In genomic region chr5:138468133-138468965, GRCh38 we compare ENCODE assay signal across 10 cellular contexts. TPM values are rescaled to one million over a fixed set of nuclear protein-coding genes. Genes with fewer than 3 reads are reported as not detected.
A peak's percentile ranks its signal among the peaks of the same experiment; 100 is the strongest.
DNase-seq lines count a peak whose midpoint lies in the region; ATAC-seq, FAIRE-seq and TF ChIP-seq lines count a peak whose summit lies in the region.
"Had no signal": no experiment of that assay in that cellular context is flagged by ENCODE, and none has a peak within 500 bp of the region (broad histone marks: within the 10 kb centered on the region; RNA-seq: fewer than 3 reads in every experiment).

No MANE protein-coding gene starts in this region.

- H2AFZ ChIP-seq in SK-N-SH (ENCODE audit: low read depth): no peak overlapping the region

- no peak overlapping the region for H3K9ac ChIP-seq in SK-N-SH
- no peak overlapping the region for H3K9ac ChIP-seq in endocrine pancreas (ENCODE audit: control insufficient read depth, insufficient read depth, low read length)

- H3K4me2 ChIP-seq in SK-N-SH: peak overlapping the region; percentile 98; the same call in 1 of the 2 replicates

- DNase-seq in ELF-1 (ENCODE audit: low read depth, low spot score) (peak; percentile 43), SK-N-SH (no peak), retinal pigment epithelial cell (ENCODE audit: low read depth) (no peak), GM19238 (ENCODE audit: insufficient read length, low spot score) (no peak), small intestine (no peak)
- DNase-seq in stimulated activated CD4-positive, alpha-beta T cell treated with anti-CD3 and anti-CD28 coated beads, Interleukin-4, amount 100 ng/mL, for 24 hours: no peak
- DNase-seq: activated gamma-delta T cell had no signal

- POLR2A ChIA-PET in SK-N-SH (lab: Yijun Ruan, JAX): no interaction called here

- H3F3A ChIP-seq in SK-N-SH (replicated peaks; ENCODE audit: insufficient read depth): peaks cover 38% of the 10 kb centered on the region

- no peak overlapping the region for H3K4me3 ChIP-seq in SK-N-SH (ENCODE audit: low read depth in 2 of 2, low read length in 1 of 2)
- H3K4me3 ChIP-seq in endocrine pancreas (ENCODE audit: control insufficient read depth, insufficient read depth, low read length): peak overlapping the region; percentile 70
- H3K4me3 ChIP-seq in retinal pigment epithelial cell (ENCODE audit: low read length): peak overlapping the region; percentile 91
- no peak overlapping the region for H3K4me3 ChIP-seq in small intestine (ENCODE audit: low read depth in 1 of 2, low read length in 2 of 2)

- no peaks in the 10 kb centered on the region for H3K9me2 ChIP-seq in SK-N-SH

- WGBS in SK-N-SH (ENCODE audit: low lambda C conversion rate): 81% methylated on average over 7 of the region's 7 CpGs
- WGBS in small intestine, 3 donors: 83 to 95% (median 87%) methylated on average over 7 of the region's 7 CpGs

- TF ChIP-seq RAD21 in SK-N-SH (IDR thresholded peaks at IDR 0.05; ENCODE audit: low read length): no peak

- no peak for FAIRE-seq in small intestine (lab: Jason Lieb, UNC)
- FAIRE-seq: pancreas had no signal

- TF ChIP-seq CTCF in SK-N-SH (IDR thresholded peaks at IDR 0.05): no peak
- TF ChIP-seq CTCF in retinal pigment epithelial cell (conservative IDR thresholded peaks at IDR 0.05; ENCODE audit: low read depth, low read length): no peak

- TF ChIP-seq EP300 in SK-N-SH (IDR thresholded peaks at IDR 0.05; ENCODE audit: borderline replicate concordance in 1 of 2, low read depth in 1 of 2, low read length in 1 of 2): no peak

- no peak for ATAC-seq in HG02798 (IDR thresholded peaks at IDR 0.05; ENCODE audit: poor library complexity, unreplicated experiment)
- ATAC-seq: pancreas had no signal

- H3K9me3 ChIP-seq in SK-N-SH: no peaks in the 10 kb centered on the region
- no peaks in the 10 kb centered on the region for H3K9me3 ChIP-seq in endocrine pancreas (ENCODE audit: control insufficient read depth, low read length)
- no peaks in the 10 kb centered on the region for H3K9me3 ChIP-seq in small intestine (ENCODE audit: control insufficient read depth, low read depth)
- H3K9me3 ChIP-seq: pancreas had no signal

- no peak overlapping the region for H3K27ac ChIP-seq in SK-N-SH (ENCODE audit: low read depth in 2 of 2, low read length in 1 of 2)
- H3K27ac ChIP-seq in small intestine (ENCODE audit: low read depth in 1 of 2, low read length in 1 of 2): no peak overlapping the region
- H3K27ac ChIP-seq: pancreas had no signal

- H3K4me1 ChIP-seq in SK-N-SH (ENCODE audit: control insufficient read depth in 1 of 2, insufficient read depth in 2 of 2, low read depth in 1 of 2, low read length in 1 of 2): peaks cover 9 to 16% of the 10 kb centered on the region in 2 experiments; a peak in 1 of 4 replicates
- H3K4me1 ChIP-seq in endocrine pancreas (ENCODE audit: control insufficient read depth, insufficient read depth, low read length): no peaks in the 10 kb centered on the region
- H3K4me1 ChIP-seq in small intestine (ENCODE audit: control insufficient read depth in 2 of 2, insufficient read depth in 1 of 2, low read depth in 1 of 2, low read length in 1 of 2): peaks cover 0 to 8% of the 10 kb centered on the region in 2 donors

- H3K27me3 ChIP-seq in SK-N-SH (ENCODE audit: insufficient read depth) (no peaks in the 10 kb centered on the region), endocrine pancreas (ENCODE audit: control insufficient read depth, insufficient read depth, low read length) (no peaks in the 10 kb centered on the region), small intestine (ENCODE audit: control insufficient read depth in 2 of 2, insufficient read depth in 2 of 2, low read length in 2 of 2) (no peaks in the 10 kb centered on the region)
- H3K27me3 ChIP-seq: pancreas had no signal

- peaks cover 37% of the 10 kb centered on the region for H4K20me1 ChIP-seq in SK-N-SH (ENCODE audit: insufficient read depth)

- H3K79me2 ChIP-seq in SK-N-SH (ENCODE audit: insufficient read depth): peaks cover 12% of the 10 kb centered on the region; the same call in 1 of the 2 replicates

- peaks cover 0 to 13% of the 10 kb centered on the region in 2 experiments for H3K36me3 ChIP-seq in SK-N-SH (replicated peaks in 1 of 2; ENCODE audit: control insufficient read depth in 1 of 2, insufficient read depth in 2 of 2, low read length in 1 of 2)
- H3K36me3 ChIP-seq in endocrine pancreas (ENCODE audit: control insufficient read depth, insufficient read depth, low read length): peaks cover 12% of the 10 kb centered on the region
- peaks cover 0 to 3% of the 10 kb centered on the region in 2 donors for H3K36me3 ChIP-seq in small intestine (ENCODE audit: control insufficient read depth in 2 of 2, insufficient read depth in 2 of 2, low read length in 2 of 2)
- H3K36me3 ChIP-seq: pancreas had no signal

- CTCF ChIA-PET in SK-N-SH (lab: Yijun Ruan, JAX): interaction anchor here (0.6 to 11.7 kb wide), 5 partner anchors 10 to 35 kb away, joined by 3 to 131 read pairs (median 7); no protein-coding TSS in a partner anchor

TF ChIP-seq in SK-N-SH, 30 proteins besides CTCF, POLR2A, EP300 and RAD21:
- no peak for TF ChIP-seq TAF1 (IDR thresholded peaks at IDR 0.05; ENCODE audit: borderline replicate concordance, low read depth, low read length)
- no peak for TF ChIP-seq REST (IDR thresholded peaks at IDR 0.05; ENCODE audit: low read depth, low read length)
- no peak for TF ChIP-seq NFIC (IDR thresholded peaks at IDR 0.05; ENCODE audit: borderline replicate concordance)
- no peak for TF ChIP-seq RFX5 (IDR thresholded peaks at IDR 0.05; ENCODE audit: low read length)
- TF ChIP-seq EZH2phosphoT487 (IDR thresholded peaks at IDR 0.05; ENCODE audit: borderline replicate concordance, low read depth): no peak
- no peak for TF ChIP-seq USF2 (IDR thresholded peaks at IDR 0.05; ENCODE audit: borderline replicate concordance, low read depth, low read length)
- no peak for TF ChIP-seq TCF12 (IDR thresholded peaks at IDR 0.05)
- TF ChIP-seq YY1 (IDR thresholded peaks at IDR 0.05; ENCODE audit: low read depth): no peak
- TF ChIP-seq SIN3A (IDR thresholded peaks at IDR 0.05; ENCODE audit: borderline replicate concordance, low read depth, low read length): no peak
- TF ChIP-seq NRF1 (IDR thresholded peaks at IDR 0.05; ENCODE audit: low read depth, low read length): no peak
- TF ChIP-seq ELF1 (IDR thresholded peaks at IDR 0.05): no peak
- no peak for TF ChIP-seq CHD2 (IDR thresholded peaks at IDR 0.05; ENCODE audit: low read length, partially characterized antibody)
- no peak for TF ChIP-seq MAX (IDR thresholded peaks at IDR 0.05; ENCODE audit: low read depth)
- no peak for TF ChIP-seq MXI1 (IDR thresholded peaks at IDR 0.05; ENCODE audit: low read depth, low read length)
- no peak for TF ChIP-seq GABPA (IDR thresholded peaks at IDR 0.05; ENCODE audit: low read depth)
TF ChIP-seq in SK-N-SH: peak in this region for 0.

RNA-seq across cellular contexts. Expression of gene EGR1, which starts 3.1 kb away (rescaled TPM):
- polyA plus RNA-seq in SK-N-SH (2012; rRNA removed) (28.4 and 48.0 TPM in 2 replicates), small intestine (100 to 1,000 TPM in 1 of 3 donors, 1 to 10 TPM in 2; 3.4 to 137 (median 4.1) TPM)
- polyA plus RNA-seq in SK-N-SH (2012; cell fraction: cytosol; rRNA removed): 28.1 and 41.7 TPM in 2 replicates
- 81.7 and 86.6 TPM in 2 replicates for polyA plus RNA-seq in SK-N-SH (2012; cell fraction: nucleus; rRNA removed)

RNA-seq across cellular contexts. Expression of gene REEP2, which starts 29.5 kb away (rescaled TPM):
- 25.4 and 31.2 TPM in 2 replicates for polyA plus RNA-seq in SK-N-SH (2012; rRNA removed)
- 22.8 and 24.0 TPM in 2 replicates for polyA plus RNA-seq in SK-N-SH (2012; cell fraction: cytosol; rRNA removed)
- polyA plus RNA-seq in SK-N-SH (2012; cell fraction: nucleus; rRNA removed): 63.3 and 71.6 TPM in 2 replicates
- 1 to 10 TPM; 2.2 to 6.0 (median 2.7) TPM for polyA plus RNA-seq in small intestine

Comparison
In these comparisons a context has a peak if more than half of its experiments do, and no peak if none do; other contexts are left out.
1. H3K4me3 ChIP-seq: peak in endocrine pancreas (single experiment) and retinal pigment epithelial cell (single experiment); none in SK-N-SH (0 of 2) and small intestine (0 of 2).